Comparison of ENCODE assay signal across 8 cellular contexts in the genomic region with DNA sequence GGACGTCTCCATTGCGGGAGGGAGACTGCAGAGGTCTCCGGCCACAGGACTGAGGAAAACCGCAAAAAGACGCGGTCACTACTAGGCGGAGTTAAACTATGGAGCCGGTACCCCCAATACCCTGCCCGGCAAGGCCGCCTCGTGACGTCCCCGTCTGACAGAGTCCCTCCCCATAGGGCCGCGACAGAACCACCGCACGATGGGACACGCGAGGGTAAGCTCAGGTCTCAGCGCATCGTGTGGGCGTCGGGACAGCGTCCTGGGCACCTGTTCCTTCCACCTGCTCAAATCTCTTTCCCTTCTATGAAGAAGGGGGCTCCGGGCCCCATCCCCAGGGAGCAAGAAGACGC. TPM values are rescaled to one million over a fixed set of nuclear protein-coding genes. Genes with fewer than 3 reads are reported as not detected.
DNase-seq lines count a peak whose midpoint lies in the region; ATAC-seq and TF ChIP-seq lines count a peak whose summit lies in the region.

No MANE protein-coding gene starts in this region.

- in situ Hi-C loops in gastrocnemius medialis (cut with MboI; ENCODE audit: low sequenced_read_pairs in 4 of 4): loop anchor here in 1 of 4 donors (5.0 to 25.0 kb wide), 2 partner anchors 93 to 668 kb away; a partner anchor contains a TSS

- no peaks in the 10 kb centered on the region for H3K9me2 ChIP-seq in hepatocyte (replicated peaks; ENCODE audit: insufficient read depth)

- peak; percentile 33 for DNase-seq in AG08395 (ENCODE audit: low spot score)
- DNase-seq in RWPE1 (ENCODE audit: low spot score): peak; percentile 10
- peak; percentile 24 for DNase-seq in amniotic epithelial cell (ENCODE audit: low read depth)
- peak; percentile 77 for DNase-seq in hepatocyte (ENCODE audit: low spot score)
- peak in 1 of 2 donors; percentile 21 for DNase-seq in gastrocnemius medialis
- DNase-seq in NCI-H2029 treated with DMSO at 0.1 percent for 48 hours (lab: John Stamatoyannopoulos, UW): no peak

- no peak for TF ChIP-seq POLR2A in gastrocnemius medialis (IDR thresholded peaks at IDR 0.05)

- ATAC-seq in GM18520 (IDR thresholded peaks at IDR 0.05; ENCODE audit: unreplicated experiment) (peak; percentile 8), HG03103 (IDR thresholded peaks at IDR 0.05; ENCODE audit: low read depth, unreplicated experiment) (peak; percentile 12), gastrocnemius medialis (peak; percentile 45)

- peaks cover 12% of the 10 kb centered on the region for H3K4me1 ChIP-seq in hepatocyte (ENCODE audit: insufficient read depth)
- no peaks in the 10 kb centered on the region for H3K4me1 ChIP-seq in gastrocnemius medialis

- H3K4me2 ChIP-seq in hepatocyte: peak overlapping the region; percentile 76

- H3K27ac ChIP-seq in RWPE1 (peak overlapping the region; percentile 97), hepatocyte (peak overlapping the region; percentile 97), gastrocnemius medialis (peak overlapping the region; percentile 91 to 98 (median 94))

- H4K20me1 ChIP-seq in hepatocyte (ENCODE audit: insufficient read depth, poor library complexity, severe bottlenecking): no peaks in the 10 kb centered on the region

- H3K36me3 ChIP-seq in hepatocyte (replicated peaks; ENCODE audit: insufficient read depth, low read depth): no peaks in the 10 kb centered on the region
- H3K36me3 ChIP-seq in gastrocnemius medialis: no peaks in the 10 kb centered on the region

- 2% methylated on average over 26 of the region's 26 CpGs for WGBS in hepatocyte (ENCODE audit: low lambda C conversion rate, missing lambda C conversion rate)

- H3K4me3 ChIP-seq in hepatocyte: peak overlapping the region; percentile 40
- peak overlapping the region; percentile 68 to 82 (median 70) for H3K4me3 ChIP-seq in gastrocnemius medialis

- TF ChIP-seq CTCF in RWPE1 (conservative IDR thresholded peaks at IDR 0.05; ENCODE audit: low read depth): no peak
- TF ChIP-seq CTCF in hepatocyte (IDR thresholded peaks at IDR 0.05; ENCODE audit: poor library complexity): no peak
- no peak for TF ChIP-seq CTCF in gastrocnemius medialis (IDR thresholded peaks at IDR 0.05 in 4 of 5, conservative IDR thresholded peaks at IDR 0.05 in 1 of 5)

- no peaks in the 10 kb centered on the region for H3K9me3 ChIP-seq in hepatocyte (ENCODE audit: low read depth)
- no peaks in the 10 kb centered on the region for H3K9me3 ChIP-seq in gastrocnemius medialis

- intact Hi-C loops in gastrocnemius medialis (cut with DNase I; ENCODE audit: low total_unique reads): loop anchor here (1.0 to 10.0 kb wide), 6 partner anchors 24 to 1114 kb away; a partner anchor contains a TSS

- peaks cover 23% of the 10 kb centered on the region for H3K79me2 ChIP-seq in hepatocyte

- POLR2A ChIA-PET in RWPE1 (lab: Yijun Ruan, JAX; ENCODE audit: low non-redundant PET): interaction anchor here (0.6 kb wide), 1 partner anchor 17 kb away, joined by 7 read pairs; no protein-coding TSS in a partner anchor

- peak overlapping the region; percentile 70 for H2AFZ ChIP-seq in hepatocyte

- CTCF ChIA-PET in RWPE1 (lab: Yijun Ruan, JAX): interaction anchor here (0.5 kb wide), 1 partner anchor 325 kb away, joined by 3 read pairs; no protein-coding TSS in a partner anchor

- no peaks in the 10 kb centered on the region for H3K27me3 ChIP-seq in hepatocyte
- no peaks in the 10 kb centered on the region for H3K27me3 ChIP-seq in gastrocnemius medialis

RNA-seq across cellular contexts. Expression of a gene that starts 35.2 kb away (rescaled TPM):
- total RNA-seq in hepatocyte: 18.4 and 26.6 TPM in 2 replicates
- polyA plus RNA-seq in hepatocyte: 9.7 and 15.6 TPM in 2 replicates
- total RNA-seq in gastrocnemius medialis: under 1 TPM; 0.31 to 1.00 (median 0.47) TPM
